Comparison of ENCODE assay signal across 24 cellular contexts in the genomic region with DNA sequence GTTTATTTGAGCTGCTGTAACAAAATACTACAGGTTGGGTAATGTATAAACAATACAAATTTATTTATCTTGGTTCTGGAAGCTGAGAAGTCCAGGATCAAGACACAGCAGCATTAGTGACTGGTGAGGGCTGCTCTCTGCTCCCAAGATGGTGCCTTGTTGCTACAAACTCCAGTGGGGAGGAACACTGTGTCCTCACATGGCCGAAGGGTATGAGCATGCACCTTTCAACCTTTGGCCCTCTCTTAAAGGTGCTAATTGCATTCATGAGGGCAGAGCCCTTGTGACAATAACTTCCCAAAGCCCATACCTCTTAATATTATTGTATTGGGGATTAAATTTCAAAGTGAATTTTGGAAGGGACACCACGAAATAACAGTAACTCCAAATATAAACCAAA. TPM values are rescaled to one million over a fixed set of nuclear protein-coding genes. Genes with fewer than 3 reads are reported as not detected.
A peak's percentile ranks its signal among the peaks of the same experiment; 100 is the strongest.
DNase-seq lines count a peak whose midpoint lies in the region; ATAC-seq, FAIRE-seq and TF ChIP-seq lines count a peak whose summit lies in the region.
"Had no signal": no experiment of that assay in that cellular context is flagged by ENCODE, and none has a peak within 500 bp of the region (broad histone marks: within the 10 kb centered on the region; RNA-seq: fewer than 3 reads in every experiment).

No MANE protein-coding gene starts in this region.

- peaks cover 70% of the 10 kb centered on the region for H3K4me1 Mint-ChIP-seq in dendritic cell treated with granulocyte-macrophage colony-stimulating factor and Interleukin-4, amounts not matched to agents 40 ng/mL and 50 ng/mL, for 4 days (ENCODE audit: low read depth)
- H3K4me1 Mint-ChIP-seq: CD8-positive, alpha-beta memory T cell; GM23338 had no signal

- H3K27me3 ChIP-seq in OCI-LY3 (ENCODE audit: low read depth, low read length) (no peaks in the 10 kb centered on the region), small intestine (ENCODE audit: control insufficient read depth in 2 of 2, insufficient read depth in 2 of 2, low read length in 2 of 2) (no peaks in the 10 kb centered on the region), right atrium auricular region (no peaks in the 10 kb centered on the region)
- H3K27me3 ChIP-seq: BE2C; BLaER1 treated with 17β-estradiol and CSF1 and Interleukin-3, amounts not matched to agents 10 nM and 100 nM had no signal

- no peak overlapping the region for H2AFZ ChIP-seq in OCI-LY3 (ENCODE audit: low read depth, low read length)
- H2AFZ ChIP-seq: GM23338 had no signal

- peak; percentile 49 for FAIRE-seq in GM18507 (lab: Jason Lieb, UNC)
- FAIRE-seq in small intestine (lab: Jason Lieb, UNC) = no peak
- FAIRE-seq: A549, D721Med, GM12878 had no signal

- H3K9ac ChIP-seq in OCI-LY3 (ENCODE audit: low read length) = peak overlapping the region; percentile 62; the same call in 1 of the 2 replicates
- H3K9ac ChIP-seq: BLaER1 treated with 17β-estradiol and CSF1 and Interleukin-3, amounts not matched to agents 10 nM and 100 nM had no signal

- intact Hi-C loops in dendritic cell treated with granulocyte-macrophage colony-stimulating factor and Interleukin-4, amounts not matched to agents 40 ng/mL and 50 ng/mL, for 4 days (cut with micrococcal nuclease) = no loop called here

- peak overlapping the region; percentile 90 for H3K27ac ChIP-seq in OCI-LY3 (ENCODE audit: low read length)
- no peak overlapping the region for H3K27ac ChIP-seq in small intestine (ENCODE audit: low read depth in 1 of 2, low read length in 1 of 2)
- no peak overlapping the region for H3K27ac ChIP-seq in right atrium auricular region
- H3K27ac ChIP-seq: A549; BLaER1 treated with 17β-estradiol and CSF1 and Interleukin-3, amounts not matched to agents 10 nM and 100 nM had no signal

- no peaks in the 10 kb centered on the region for H4K20me1 ChIP-seq in OCI-LY3 (ENCODE audit: insufficient read depth, low read length)
- H4K20me1 ChIP-seq: BLaER1 treated with 17β-estradiol and CSF1 and Interleukin-3, amounts not matched to agents 10 nM and 100 nM had no signal

- no peak overlapping the region for H3K4me2 ChIP-seq in OCI-LY3 (ENCODE audit: low read length)
- H3K4me2 ChIP-seq: A549, GM23338 had no signal

- peak overlapping the region; percentile 37 for H3K27ac Mint-ChIP-seq in dendritic cell treated with granulocyte-macrophage colony-stimulating factor and Interleukin-4, amounts not matched to agents 40 ng/mL and 50 ng/mL, for 4 days
- H3K27ac Mint-ChIP-seq: CD14-positive monocyte; CD4-positive, alpha-beta T cell; CD8-positive, alpha-beta memory T cell; GM23338 had no signal

- H3K4me3 ChIP-seq in OCI-LY3 (ENCODE audit: low read length) (no peak overlapping the region), small intestine (ENCODE audit: low read depth in 1 of 2, low read length in 2 of 2) (no peak overlapping the region), right atrium auricular region (no peak overlapping the region)
- H3K4me3 ChIP-seq: A549; BLaER1 treated with 17β-estradiol and CSF1 and Interleukin-3, amounts not matched to agents 10 nM and 100 nM; GM12878; GM23338; HAP-1 had no signal

- H3K27me3 Mint-ChIP-seq in dendritic cell treated with granulocyte-macrophage colony-stimulating factor and Interleukin-4, amounts not matched to agents 40 ng/mL and 50 ng/mL, for 4 days = peaks cover 10% of the 10 kb centered on the region
- H3K27me3 Mint-ChIP-seq: CD4-positive, alpha-beta T cell had no signal

- no peaks in the 10 kb centered on the region for H3K36me3 Mint-ChIP-seq in dendritic cell treated with granulocyte-macrophage colony-stimulating factor and Interleukin-4, amounts not matched to agents 40 ng/mL and 50 ng/mL, for 4 days (ENCODE audit: low read depth)
- H3K36me3 Mint-ChIP-seq: CD14-positive monocyte; CD8-positive, alpha-beta memory T cell had no signal

- 59 to 88% (median 61%) methylated on average over 2 of the region's 2 CpGs for WGBS in small intestine, 3 donors

- H3K9me3 ChIP-seq in OCI-LY3 (ENCODE audit: insufficient read depth, low read length) = no peaks in the 10 kb centered on the region
- H3K9me3 ChIP-seq in small intestine (ENCODE audit: control insufficient read depth, low read depth) = no peaks in the 10 kb centered on the region
- no peaks in the 10 kb centered on the region for H3K9me3 ChIP-seq in right atrium auricular region
- H3K9me3 ChIP-seq: A549, BE2C, HAP-1 had no signal

- TF ChIP-seq CTCF in OCI-LY3 (IDR thresholded peaks at IDR 0.05; ENCODE audit: low read depth, low read length) (no peak), right atrium auricular region (IDR thresholded peaks at IDR 0.05) (no peak)

- ATAC-seq in HG03097 (IDR thresholded peaks at IDR 0.05; ENCODE audit: low FRiP score, unreplicated experiment) (no peak), GM18909 (IDR thresholded peaks at IDR 0.05; ENCODE audit: poor library complexity, unreplicated experiment) (no peak)
- ATAC-seq: A549, GM23338 had no signal

- H3K4me1 ChIP-seq in OCI-LY3 (ENCODE audit: low read length) = peaks cover 74% of the 10 kb centered on the region
- H3K4me1 ChIP-seq in small intestine (ENCODE audit: control insufficient read depth in 2 of 2, insufficient read depth in 1 of 2, low read depth in 1 of 2, low read length in 1 of 2) = peaks cover 2 to 9% of the 10 kb centered on the region in 2 donors
- H3K4me1 ChIP-seq in right atrium auricular region = no peaks in the 10 kb centered on the region

- H3K9me3 Mint-ChIP-seq in dendritic cell treated with granulocyte-macrophage colony-stimulating factor and Interleukin-4, amounts not matched to agents 40 ng/mL and 50 ng/mL, for 4 days = no peaks in the 10 kb centered on the region
- H3K9me3 Mint-ChIP-seq: CD4-positive, alpha-beta T cell; GM23338 had no signal

- H3K79me2 ChIP-seq in OCI-LY3 (ENCODE audit: low read length) = no peaks in the 10 kb centered on the region

- H3K4me3 Mint-ChIP-seq in dendritic cell treated with granulocyte-macrophage colony-stimulating factor and Interleukin-4, amounts not matched to agents 40 ng/mL and 50 ng/mL, for 4 days = no peak overlapping the region
- H3K4me3 Mint-ChIP-seq: CD14-positive monocyte; CD4-positive, alpha-beta T cell; CD8-positive, alpha-beta memory T cell; GM23338 had no signal

- DNase-seq in GM18507 (ENCODE audit: extremely low spot score, insufficient read length, low read depth) (no peak), small intestine (peak; percentile 83), right atrium auricular region (ENCODE audit: low spot score) (no peak)
- DNase-seq: 8988T; ACHN; AML-193; BE2C; CD4-positive, alpha-beta T cell; CD8-positive, alpha-beta memory T cell; DMS 273 treated with DMSO at 0.1 percent for 48 hours; DMS79; EL; GDM1 had no signal

- H3K36me3 ChIP-seq in OCI-LY3 (replicated peaks; ENCODE audit: low read depth, low read length) (no peaks in the 10 kb centered on the region), small intestine (ENCODE audit: control insufficient read depth in 2 of 2, insufficient read depth in 2 of 2, low read length in 2 of 2) (no peaks in the 10 kb centered on the region), right atrium auricular region (no peaks in the 10 kb centered on the region)
- H3K36me3 ChIP-seq: BE2C; BLaER1 treated with 17β-estradiol and CSF1 and Interleukin-3, amounts not matched to agents 10 nM and 100 nM; HAP-1 had no signal

RNA-seq across cellular contexts. Expression of a gene that starts 55.3 kb away (rescaled TPM):
- polyA plus RNA-seq in small intestine = 100 to 1,000 TPM; 216 to 240 (median 238) TPM
- total RNA-seq in right atrium auricular region = 100 to 1,000 TPM; 200 to 342 TPM
